8 cellular contexts compared by ENCODE assay signal in genomic region chr5:118956727-118957126, GRCh38. TPM values are rescaled to one million over a fixed set of nuclear protein-coding genes. Genes with fewer than 3 reads are reported as not detected.
A peak's percentile ranks its signal among the peaks of the same experiment; 100 is the strongest.
DNase-seq lines count a peak whose midpoint lies in the region; ATAC-seq, FAIRE-seq and TF ChIP-seq lines count a peak whose summit lies in the region.

No MANE protein-coding gene starts in this region.

- no peak overlapping the region for H3K27ac ChIP-seq in A549

- peak; percentile 9 to 21 for DNase-seq in A549 (ENCODE audit: low read depth in 1 of 2, low spot score in 1 of 2)
- peak; percentile 32 for DNase-seq in H4 (ENCODE audit: low spot score)
- DNase-seq in RCC 7860 (ENCODE audit: low spot score): peak; percentile 25
- DNase-seq in fibroblast of mammary gland (ENCODE audit: low read depth): peak; percentile 32
- no peak for DNase-seq in natural killer cell
- DNase-seq in Calu3: no peak

- no peaks in the 10 kb centered on the region for H3K9me3 ChIP-seq in A549

- no peaks in the 10 kb centered on the region for H3K36me3 Mint-ChIP-seq in natural killer cell
- no peaks in the 10 kb centered on the region for H3K36me3 Mint-ChIP-seq in Calu3 (ENCODE audit: insufficient read depth, unreplicated experiment)

- CTCF ChIA-PET in A549 (lab: Yijun Ruan, JAX): interaction anchor here (0.6 to 1.8 kb wide), 3 partner anchors 11 to 120 kb away, joined by 3 to 5 read pairs (median 3); no protein-coding TSS in a partner anchor
- CTCF ChIA-PET in Calu3 (lab: Charles Lee): interaction anchor here (0.6 to 1.0 kb wide), 3 partner anchors 26 to 1502 kb away, joined by 3 read pairs; no protein-coding TSS in a partner anchor

- intact Hi-C loops in natural killer cell (cut with micrococcal nuclease): no loop called here
- intact Hi-C loops in Calu3 (cut with micrococcal nuclease; ENCODE audit: unreplicated experiment): loop anchor here (5.0 to 10.0 kb wide), 3 partner anchors 342 to 1502 kb away; no protein-coding TSS in a partner anchor

- POLR2A ChIA-PET in A549 (lab: Yijun Ruan, JAX): no interaction called here

- ATAC-seq in A549: no peak
- no peak for ATAC-seq in HG03159 (IDR thresholded peaks at IDR 0.05; ENCODE audit: unreplicated experiment)
- ATAC-seq in natural killer cell: no peak
- ATAC-seq in GM19324 (IDR thresholded peaks at IDR 0.05; ENCODE audit: low FRiP score, unreplicated experiment): no peak

- WGBS in A549 (ENCODE audit: missing lambda C conversion rate): 0% methylated on average over 2 of the region's 2 CpGs

- H3K4me3 Mint-ChIP-seq in natural killer cell (no peak overlapping the region), Calu3 (ENCODE audit: low read depth, unreplicated experiment) (no peak overlapping the region)

- TF ChIP-seq EP300 in A549 (IDR thresholded peaks at IDR 0.05): no peak

- no peaks in the 10 kb centered on the region for H3K4me1 ChIP-seq in A549

- no peak overlapping the region for H3K4me3 ChIP-seq in A549
- H3K4me3 ChIP-seq in fibroblast of mammary gland (ENCODE audit: control insufficient read depth, low read depth, low read length): no peak overlapping the region

- H3K27ac Mint-ChIP-seq in natural killer cell: no peak overlapping the region
- no peak overlapping the region for H3K27ac Mint-ChIP-seq in Calu3 (ENCODE audit: unreplicated experiment)

- TF ChIP-seq POLR2A in A549 (IDR thresholded peaks at IDR 0.05; ENCODE audit: low read length): no peak

- H3K4me1 Mint-ChIP-seq in natural killer cell: no peaks in the 10 kb centered on the region
- H3K4me1 Mint-ChIP-seq in Calu3 (ENCODE audit: low read depth, unreplicated experiment): no peaks in the 10 kb centered on the region

- H3K9me3 Mint-ChIP-seq in natural killer cell (no peaks in the 10 kb centered on the region), Calu3 (ENCODE audit: low read depth, unreplicated experiment) (no peaks in the 10 kb centered on the region)

- no peak overlapping the region for H3K4me2 ChIP-seq in A549

- TF ChIP-seq RAD21 in A549 (conservative IDR thresholded peaks at IDR 0.05 in 1 of 2, IDR thresholded peaks at IDR 0.05 in 1 of 2): peak; percentile 62 to 72

- FAIRE-seq in A549 (lab: Jason Lieb, UNC) (peak; percentile 61), RCC 7860 (lab: Jason Lieb, UNC) (peak; percentile 67)

- no TSS peak for BruUV-seq in Calu3 (replicated peaks; lab: Mats Ljungman, UMichigan)

- H3K27me3 Mint-ChIP-seq in natural killer cell (ENCODE audit: low read depth in 2 of 2) (no peaks in the 10 kb centered on the region), Calu3 (ENCODE audit: unreplicated experiment) (no peaks in the 10 kb centered on the region)

- TF ChIP-seq CTCF in A549 (IDR thresholded peaks at IDR 0.05) (peak; percentile 61), fibroblast of mammary gland (conservative IDR thresholded peaks at IDR 0.05; ENCODE audit: control insufficient read depth, insufficient read depth, low read depth, low read length) (peak; percentile 37), natural killer cell (IDR thresholded peaks at IDR 0.05) (no peak), Calu3 (IDR thresholded peaks at IDR 0.05; ENCODE audit: unreplicated experiment) (no peak)

TF ChIP-seq in A549, 52 proteins besides CTCF, POLR2A, EP300 and RAD21:
- TF ChIP-seq SMC3 (IDR thresholded peaks at IDR 0.05): peak; percentile 47; the same call in 2 of the 3 replicates
- TF ChIP-seq FOSB (CRISPR knock-in tag; IDR thresholded peaks at IDR 0.05): no peak
- TF ChIP-seq TFCP2L1 (CRISPR knock-in tag; IDR thresholded peaks at IDR 0.05): no peak

RNA-seq across cellular contexts. Expression of gene DTWD2, which starts 31.6 kb away (rescaled TPM):
- 4.1 and 4.8 TPM in 2 replicates for polyA plus RNA-seq in A549 (2011; rRNA removed)
- 2.1 and 2.3 TPM in 2 replicates for polyA plus RNA-seq in A549 (2012; cell fraction: cytosol; rRNA removed)
- 1.7 and 1.8 TPM in 2 replicates for polyA plus RNA-seq in A549 (2012; cell fraction: nucleus; rRNA removed)
- 3.6 to 4.0 TPM (median 3.7 TPM) in 3 replicates for polyA plus RNA-seq in A549 (2017; fragmentation: RNase III; extraction: RNeasy Plus Mini Kit Qiagen cat#74134 plus additional on column Dnase treatment)
- 2.7 and 3.2 TPM in 2 replicates for polyA minus RNA-seq in A549 (2011; rRNA and poly(A)+ RNA removed)
- total RNA-seq in H4 (2014; rRNA removed; shearing (Covaris generic)): 7.7 and 8.7 TPM in 2 replicates
- total RNA-seq in natural killer cell: 1 to 10 TPM; 3.7 to 6.0 (median 4.1) TPM
- 12.3 and 12.6 TPM in 2 replicates for total RNA-seq in Calu3 (2022)

Comparison
In these comparisons a context has a peak if more than half of its experiments do, and no peak if none do; other contexts are left out.
1. DNase-seq: peak in A549 (2 of 2), H4 (single experiment), RCC 7860 (single experiment) and fibroblast of mammary gland (single experiment); none in natural killer cell (single experiment) and Calu3 (single experiment).
2. CTCF ChIP-seq: peak in A549 (single experiment) and fibroblast of mammary gland (single experiment); none in natural killer cell (single experiment) and Calu3 (single experiment).